Comparison of ENCODE assay signal across 1 cellular context in the genomic region with DNA sequence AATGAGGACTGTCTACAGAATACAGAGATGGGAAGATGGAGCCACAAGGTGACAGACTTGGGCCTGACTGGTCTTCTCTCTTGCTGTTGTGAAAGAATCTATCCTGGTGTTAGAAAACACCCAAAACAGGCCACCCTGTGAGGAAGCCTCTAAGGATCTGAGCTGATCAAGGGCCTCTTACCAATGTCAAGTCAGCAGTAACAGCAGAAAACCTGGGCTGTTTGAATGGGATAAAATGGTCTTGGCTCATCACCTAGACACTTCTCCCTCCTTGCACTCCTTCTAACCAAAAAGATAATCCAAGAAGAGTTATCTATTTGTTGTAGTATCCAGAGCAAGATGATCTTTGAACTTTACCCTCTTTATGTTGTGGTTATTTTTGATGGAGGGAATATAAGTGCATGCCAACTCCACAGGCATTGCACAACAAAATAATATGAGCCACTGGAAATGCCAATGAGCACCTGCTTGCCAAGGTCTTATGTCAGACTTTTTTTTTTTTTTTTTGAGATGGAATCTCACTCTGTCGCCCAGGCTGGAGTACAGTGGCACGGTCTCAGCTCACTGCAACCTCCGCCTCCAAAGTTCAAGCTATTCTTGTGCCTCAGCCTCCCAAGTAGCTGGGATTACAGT.
A peak's percentile ranks its signal among the peaks of the same experiment; 100 is the strongest.
TF ChIP-seq lines count a peak whose summit lies in the region.

No MANE protein-coding gene starts in this region.

TF ChIP-seq in IMR-90, 13 proteins besides CTCF, POLR2A, EP300 and RAD21:
- 0 out of 2 replicates have a peak, but pooled peaks have one; percentile 25 for TF ChIP-seq CEBPB (IDR thresholded peaks at IDR 0.05; ENCODE audit: low read depth, low read length)
- TF ChIP-seq BHLHE40 (IDR thresholded peaks at IDR 0.05; ENCODE audit: low read depth, low read length) = no peak
